ENCODE assay signal across 1 cellular context in genomic region chr11:36509694-36510566, GRCh38.
TF ChIP-seq lines count a peak whose summit lies in the region.

TSS of gene TRAF6 (minus strand) at chr11:36510272. CDS start at chr11:36501515, 8,757 bp downstream.

TF ChIP-seq in HepG2, 621 proteins besides CTCF, POLR2A, EP300 and RAD21 (continued from another document and continues in another):
- peak; percentile 50; the same call in 1 of the 2 replicates for TF ChIP-seq HNF4A (CRISPR knock-in tag; IDR thresholded peaks at IDR 0.05)
- TF ChIP-seq PCBP2 (optimal IDR thresholded peaks at IDR 0.05; ENCODE audit: low read depth, low read length, poor library complexity, severe bottlenecking), result no peak
- no peak for TF ChIP-seq GLMP (CRISPR knock-in tag; IDR thresholded peaks at IDR 0.05; ENCODE audit: borderline replicate concordance)
- TF ChIP-seq SALL1 (CRISPR knock-in tag; IDR thresholded peaks at IDR 0.05), result peak; percentile 90
- no peak for TF ChIP-seq ZNF790 (CRISPR knock-in tag; IDR thresholded peaks at IDR 0.05; ENCODE audit: borderline replicate concordance)
- TF ChIP-seq CEBPB (IDR thresholded peaks at IDR 0.05; ENCODE audit: borderline replicate concordance, low read depth, low read length), result no peak
- peak; percentile 28; the same call in 1 of the 2 replicates for TF ChIP-seq ZNF720 (CRISPR knock-in tag; IDR thresholded peaks at IDR 0.05)
- TF ChIP-seq ZNF674 (CRISPR knock-in tag; IDR thresholded peaks at IDR 0.05; ENCODE audit: low read depth), result no peak
- TF ChIP-seq MLX (CRISPR knock-in tag; IDR thresholded peaks at IDR 0.05), result no peak
- TF ChIP-seq GMEB2 (CRISPR knock-in tag; IDR thresholded peaks at IDR 0.05; ENCODE audit: low read depth), result 0 out of 2 replicates have a peak, but pooled peaks have one; percentile 56
- no peak; the same call in 1 of the 2 replicates for TF ChIP-seq RBAK (CRISPR knock-in tag; IDR thresholded peaks at IDR 0.05)
- TF ChIP-seq ZBTB46 (CRISPR knock-in tag; IDR thresholded peaks at IDR 0.05; ENCODE audit: borderline replicate concordance), result no peak
- TF ChIP-seq ZNF496 (CRISPR knock-in tag; IDR thresholded peaks at IDR 0.05; ENCODE audit: insufficient replicate concordance), result no peak
- TF ChIP-seq SNRNP70 (IDR thresholded peaks at IDR 0.05; ENCODE audit: low read depth, low read length), result no peak
- no peak; the same call in 1 of the 2 replicates for TF ChIP-seq PBX3 (CRISPR knock-in tag; IDR thresholded peaks at IDR 0.05; ENCODE audit: borderline replicate concordance)
- peak; percentile 96 for TF ChIP-seq ARID4A (CRISPR knock-in tag; IDR thresholded peaks at IDR 0.05; ENCODE audit: borderline replicate concordance)
- no peak for TF ChIP-seq ZNF878 (CRISPR knock-in tag; IDR thresholded peaks at IDR 0.05)
- peak; percentile 24; the same call in 1 of the 2 replicates for TF ChIP-seq ZBED4 (CRISPR knock-in tag; IDR thresholded peaks at IDR 0.05; ENCODE audit: borderline replicate concordance)
- TF ChIP-seq TEF (CRISPR knock-in tag; IDR thresholded peaks at IDR 0.05), result no peak
- TF ChIP-seq RCOR2 (CRISPR knock-in tag; IDR thresholded peaks at IDR 0.05), result no peak; the same call in 1 of the 2 replicates
- TF ChIP-seq HNRNPH1 (optimal IDR thresholded peaks at IDR 0.05; ENCODE audit: low read depth, low read length), result no peak
- TF ChIP-seq ZNF75D (CRISPR knock-in tag; IDR thresholded peaks at IDR 0.05; ENCODE audit: borderline replicate concordance), result no peak
- peak; percentile 97 for TF ChIP-seq ELF3 (CRISPR knock-in tag; IDR thresholded peaks at IDR 0.05)
- TF ChIP-seq POLR2G (IDR thresholded peaks at IDR 0.05; ENCODE audit: low read depth, low read length), result peak; percentile 96
- peak; percentile 99 for TF ChIP-seq ZFY (CRISPR knock-in tag; IDR thresholded peaks at IDR 0.05)
- peak; percentile 43; the same call in 1 of the 2 replicates for TF ChIP-seq GFI1 (CRISPR knock-in tag; IDR thresholded peaks at IDR 0.05; ENCODE audit: borderline replicate concordance)
- no peak for TF ChIP-seq ZNF7 (CRISPR knock-in tag; IDR thresholded peaks at IDR 0.05)
- no peak for TF ChIP-seq SETDB1 (CRISPR knock-in tag; IDR thresholded peaks at IDR 0.05; ENCODE audit: borderline replicate concordance)
- TF ChIP-seq ZNF292 (CRISPR knock-in tag; IDR thresholded peaks at IDR 0.05; ENCODE audit: borderline replicate concordance, low read depth), result peak; percentile 75
- no peak for TF ChIP-seq RFX1 (IDR thresholded peaks at IDR 0.05)
- TF ChIP-seq SIN3A (IDR thresholded peaks at IDR 0.05; ENCODE audit: borderline replicate concordance, low read depth, low read length), result peak; percentile 88; the same call in 1 of the 2 replicates
- TF ChIP-seq RNF219 (CRISPR knock-in tag; IDR thresholded peaks at IDR 0.05), result no peak
- TF ChIP-seq SKIL (CRISPR knock-in tag; IDR thresholded peaks at IDR 0.05; ENCODE audit: borderline replicate concordance), result no peak
- peak; percentile 81 for TF ChIP-seq ZNF331 (CRISPR knock-in tag; IDR thresholded peaks at IDR 0.05)
- TF ChIP-seq MEIS1 (CRISPR knock-in tag; IDR thresholded peaks at IDR 0.05; ENCODE audit: borderline replicate concordance), result peak; percentile 86; the same call in 1 of the 2 replicates
- no peak for TF ChIP-seq ZNF672 (CRISPR knock-in tag; IDR thresholded peaks at IDR 0.05)
- TF ChIP-seq HNRNPUL1 (IDR thresholded peaks at IDR 0.05; ENCODE audit: low read depth, low read length), result no peak
- peak; percentile 71; the same call in 1 of the 2 replicates for TF ChIP-seq ZNF749 (CRISPR knock-in tag; IDR thresholded peaks at IDR 0.05; ENCODE audit: borderline replicate concordance)
- peak; percentile 90; the same call in 1 of the 2 replicates for TF ChIP-seq ZNF333 (CRISPR knock-in tag; IDR thresholded peaks at IDR 0.05; ENCODE audit: borderline replicate concordance)
